Comparison of ENCODE assay signal across 8 cellular contexts in genomic region chr20:32357869-32358631, GRCh38. TPM values are rescaled to one million over a fixed set of nuclear protein-coding genes. Genes with fewer than 3 reads are reported as not detected.
A peak's percentile ranks its signal among the peaks of the same experiment; 100 is the strongest.
DNase-seq lines count a peak whose midpoint lies in the region; ATAC-seq and TF ChIP-seq lines count a peak whose summit lies in the region.

Gene ASXL1, plus strand, starts transcription at chr20:32358331. Its CDS starts 445 bp downstream, at chr20:32358776.

- ATAC-seq in GM19351 (IDR thresholded peaks at IDR 0.05; ENCODE audit: unreplicated experiment): peak; percentile 64
- ATAC-seq in HG03558 (IDR thresholded peaks at IDR 0.05; ENCODE audit: extremely low read depth, unreplicated experiment): peak; percentile 43
- ATAC-seq in left lung: peak; percentile 96

- TF ChIP-seq CTCF in left lung (IDR thresholded peaks at IDR 0.05): peak in 1 of 2 donors; percentile 17

- intact Hi-C loops in dendritic cell treated with granulocyte-macrophage colony-stimulating factor and Interleukin-4, amounts not matched to agents 40 ng/mL and 50 ng/mL, for 4 days (cut with micrococcal nuclease): loop anchor here (2.0 kb wide), 1 partner anchor 151 kb away; the partner anchor contains the start of genes PLAGL2 and POFUT1
- intact Hi-C loops in left lung (cut with DNase I): no loop called here

- DNase-seq in C1 segment of cervical spinal cord (lab: John Stamatoyannopoulos, UW) (peak; percentile 73 to 99 (median 96)), NCI-H748 treated with DMSO at 0.1 percent for 48 hours (lab: John Stamatoyannopoulos, UW) (peak; percentile 93), left lung (peak; percentile 98 to 99)
- DNase-seq in activated CD4-positive, alpha-beta T cell treated with anti-CD3 and anti-CD28 coated beads, Interleukin-2, amount 50 U/mL, for 24 hours (ENCODE audit: low read depth in 1 of 2, low spot score in 1 of 2): peak; percentile 88 to 94
- DNase-seq in stimulated activated CD4-positive, alpha-beta T cell treated with anti-CD3 and anti-CD28 coated beads, Interleukin-2, amount 100 ng/mL, for 48 hours: peak; percentile 90 to 92

- no peaks in the 10 kb centered on the region for H3K27me3 ChIP-seq in left lung

- peaks cover 49% of the 10 kb centered on the region for H3K4me1 Mint-ChIP-seq in dendritic cell treated with granulocyte-macrophage colony-stimulating factor and Interleukin-4, amounts not matched to agents 40 ng/mL and 50 ng/mL, for 4 days (ENCODE audit: low read depth)

- no peaks in the 10 kb centered on the region for H3K27me3 Mint-ChIP-seq in dendritic cell treated with granulocyte-macrophage colony-stimulating factor and Interleukin-4, amounts not matched to agents 40 ng/mL and 50 ng/mL, for 4 days

- H3K27ac ChIP-seq in left lung: peak within 1 kb of the TSS; percentile 95 to 96

- peak within 1 kb of the TSS; percentile 98 for H3K27ac Mint-ChIP-seq in dendritic cell treated with granulocyte-macrophage colony-stimulating factor and Interleukin-4, amounts not matched to agents 40 ng/mL and 50 ng/mL, for 4 days

- no peaks in the 10 kb centered on the region for H3K9me3 Mint-ChIP-seq in dendritic cell treated with granulocyte-macrophage colony-stimulating factor and Interleukin-4, amounts not matched to agents 40 ng/mL and 50 ng/mL, for 4 days

- no peaks in the 10 kb centered on the region for H3K36me3 ChIP-seq in left lung

- H3K9me3 ChIP-seq in left lung: no peaks in the 10 kb centered on the region

- H3K4me3 ChIP-seq in left lung: peak within 1 kb of the TSS; percentile 91 to 93

- H3K36me3 Mint-ChIP-seq in dendritic cell treated with granulocyte-macrophage colony-stimulating factor and Interleukin-4, amounts not matched to agents 40 ng/mL and 50 ng/mL, for 4 days (ENCODE audit: low read depth): peaks cover 28% of the 10 kb centered on the region

- peak within 1 kb of the TSS; percentile 99 for H3K4me3 Mint-ChIP-seq in dendritic cell treated with granulocyte-macrophage colony-stimulating factor and Interleukin-4, amounts not matched to agents 40 ng/mL and 50 ng/mL, for 4 days

- peaks cover 7 to 57% of the 10 kb centered on the region in 2 donors for H3K4me1 ChIP-seq in left lung

RNA-seq across cellular contexts. Expression of gene ASXL1, which starts in this region (rescaled TPM):
- total RNA-seq in left lung: 10 to 100 TPM; 51.1 to 69.2 TPM

Comparison
In these comparisons a context has a peak if more than half of its experiments do, and no peak if none do; other contexts are left out.
1. Peak in every context shown above with its lines: DNase-seq, ATAC-seq, H3K4me3 ChIP-seq and H3K27ac ChIP-seq.
2. ATAC-seq: peak in every context shown above with its lines; median percentile 96 in left lung; 64 in GM19351; 43 in HG03558.